Comparison of ENCODE assay signal across 13 cellular contexts in the genomic region with DNA sequence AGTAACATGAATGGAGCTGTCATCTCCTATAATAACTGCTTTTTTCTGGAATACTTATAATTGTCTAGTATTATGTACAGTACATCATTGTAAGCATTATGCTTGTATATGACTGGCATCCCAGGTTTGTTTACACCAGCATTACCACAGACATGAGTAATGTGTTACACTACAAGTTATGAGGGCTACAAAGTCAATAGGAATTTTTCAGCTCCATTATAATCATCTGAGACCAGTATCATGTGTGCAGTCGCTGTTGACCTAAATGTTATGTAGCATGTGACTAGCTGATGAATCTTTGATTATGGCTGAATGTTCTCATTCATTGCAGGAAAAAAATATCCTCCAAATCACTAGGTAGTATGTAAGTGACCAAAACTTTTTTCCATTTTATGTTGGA. TPM values are rescaled to one million over a fixed set of nuclear protein-coding genes. Genes with fewer than 3 reads are reported as not detected.
A peak's percentile ranks its signal among the peaks of the same experiment; 100 is the strongest.
DNase-seq lines count a peak whose midpoint lies in the region; ATAC-seq and TF ChIP-seq lines count a peak whose summit lies in the region.
"Had no signal": no experiment of that assay in that cellular context is flagged by ENCODE, and none has a peak within 500 bp of the region (broad histone marks: within the 10 kb centered on the region; RNA-seq: fewer than 3 reads in every experiment).

No MANE protein-coding gene starts in this region.

- H3K36me3 ChIP-seq in CD8-positive, alpha-beta T cell (ENCODE audit: insufficient read depth, low read length), result peaks cover 7% of the 10 kb centered on the region
- peaks cover 2% of the 10 kb centered on the region for H3K36me3 ChIP-seq in IMR-90 (ENCODE audit: control insufficient read depth, insufficient read depth, low read length)

- no peak for ATAC-seq in CD8-positive, alpha-beta T cell
- peak; percentile 20 for ATAC-seq in IMR-90 (ENCODE audit: low read depth)
- ATAC-seq in naive B cell (ENCODE audit: low read depth in 2 of 2), result no peak
- no peak for ATAC-seq in GM18873 (IDR thresholded peaks at IDR 0.05; ENCODE audit: low FRiP score, unreplicated experiment)
- no peak for ATAC-seq in left lobe of liver
- ATAC-seq in activated CD4-positive, alpha-beta T cell treated with anti-CD3 and anti-CD28 coated beads for 36 hours, result no peak
- ATAC-seq in HG03520 (IDR thresholded peaks at IDR 0.05; ENCODE audit: unreplicated experiment), result no peak

- H3K9me3 Mint-ChIP-seq in CD8-positive, alpha-beta T cell, result no peaks in the 10 kb centered on the region
- H3K9me3 Mint-ChIP-seq in naive B cell, result no peaks in the 10 kb centered on the region
- no peaks in the 10 kb centered on the region for H3K9me3 Mint-ChIP-seq in activated CD4-positive, alpha-beta T cell treated with anti-CD3 and anti-CD28 coated beads for 36 hours (ENCODE audit: low read depth)

- no peak overlapping the region for H3K56ac ChIP-seq in IMR-90 (ENCODE audit: extremely low read depth, insufficient read depth, low read length)

- H3K27ac Mint-ChIP-seq in CD8-positive, alpha-beta T cell, result no peak overlapping the region
- no peak overlapping the region for H3K27ac Mint-ChIP-seq in naive B cell
- H3K27ac Mint-ChIP-seq in activated CD4-positive, alpha-beta T cell treated with anti-CD3 and anti-CD28 coated beads for 36 hours, result no peak overlapping the region

- H2BK5ac ChIP-seq in IMR-90 (ENCODE audit: low read depth, low read length, poor library complexity, severe bottlenecking), result peak overlapping the region; percentile 72

- H2AFZ ChIP-seq in IMR-90 (replicated peaks; ENCODE audit: low read length, poor library complexity), result no peak overlapping the region

- no TSS peak for BruUV-seq in IMR-90 (replicated peaks; lab: Mats Ljungman, UMichigan)

- H2BK15ac ChIP-seq in IMR-90 (ENCODE audit: low read depth, low read length), result no peak overlapping the region

- WGBS in IMR-90 (ENCODE audit: extremely low coverage in 2 of 2, insufficient read length in 1 of 2), 2 experiments, result no CpG with 5 or more reads among the region's 1 CpG

- CTCF ChIA-PET in CD8-positive, alpha-beta T cell (lab: Charles Lee), result no interaction called here
- CTCF ChIA-PET in IMR-90 (lab: Yijun Ruan, JAX), result interaction anchor here (0.8 to 1.0 kb wide), 2 partner anchors 10 to 32 kb away, joined by 3 read pairs; no protein-coding TSS in a partner anchor
- CTCF ChIA-PET in activated CD4-positive, alpha-beta T cell treated with anti-CD3 and anti-CD28 coated beads for 36 hours (lab: Charles Lee), result no interaction called here

- DNase-seq in CD8-positive, alpha-beta T cell, result no peak
- DNase-seq in IMR-90 (peak; percentile 94), amniotic stem cell (lab: John Stamatoyannopoulos, UW) (peak; percentile 22), naive B cell (no peak), left lobe of liver (ENCODE audit: low spot score) (no peak)
- no peak for DNase-seq in activated CD4-positive, alpha-beta T cell treated with anti-CD3 and anti-CD28 coated beads for 36 hours
- DNase-seq: activated CD8-positive, alpha-beta memory T cell treated with anti-CD3 and anti-CD28 coated beads, Interleukin-2, amount 50 U/mL, for 48 hours; effector CD8-positive, alpha-beta T cell; GF-D8; posterior cingulate gyrus; SIG-M5 had no signal

- H3K23ac ChIP-seq in IMR-90 (ENCODE audit: low read depth, low read length), result no peak overlapping the region

- POLR2A ChIA-PET in CD8-positive, alpha-beta T cell (lab: Charles Lee), result interaction anchor here (1.0 to 1.4 kb wide), 2 partner anchors 9 to 11 kb away, joined by 3 to 6 read pairs; no protein-coding TSS in a partner anchor
- POLR2A ChIA-PET in IMR-90 (lab: Charles Lee; ENCODE audit: unreplicated experiment), result interaction anchor here (0.5 kb wide), 1 partner anchor 142 kb away, joined by 3 read pairs; no protein-coding TSS in a partner anchor
- POLR2A ChIA-PET in activated CD4-positive, alpha-beta T cell treated with anti-CD3 and anti-CD28 coated beads for 36 hours (lab: Charles Lee), result interaction anchor here (0.6 kb wide), 1 partner anchor 22 kb away, joined by 3 read pairs; no protein-coding TSS in a partner anchor

- TF ChIP-seq RAD21 in IMR-90 (IDR thresholded peaks at IDR 0.05; ENCODE audit: low read length), result no peak

- no peaks in the 10 kb centered on the region for H3K27me3 Mint-ChIP-seq in CD8-positive, alpha-beta T cell (ENCODE audit: low read depth)
- no peaks in the 10 kb centered on the region for H3K27me3 Mint-ChIP-seq in naive B cell
- H3K27me3 Mint-ChIP-seq in activated CD4-positive, alpha-beta T cell treated with anti-CD3 and anti-CD28 coated beads for 36 hours, result no peaks in the 10 kb centered on the region

- H3K4me3 ChIP-seq in CD8-positive, alpha-beta T cell (ENCODE audit: low read depth, low read length), result no peak overlapping the region
- H3K4me3 ChIP-seq in IMR-90 (ENCODE audit: insufficient read depth, low read depth, low read length), result no peak overlapping the region

- TF ChIP-seq CTCF in CD8-positive, alpha-beta T cell (IDR thresholded peaks at IDR 0.05), result no peak
- no peak for TF ChIP-seq CTCF in IMR-90 (conservative IDR thresholded peaks at IDR 0.05; ENCODE audit: low read depth, low read length)

- peaks cover 54% of the 10 kb centered on the region for H3K4me1 Mint-ChIP-seq in CD8-positive, alpha-beta T cell (ENCODE audit: low read depth)
- H3K4me1 Mint-ChIP-seq in naive B cell, result peaks cover 22 to 40% (median 36%) of the 10 kb centered on the region in 3 donors
- peaks cover 42% of the 10 kb centered on the region for H3K4me1 Mint-ChIP-seq in activated CD4-positive, alpha-beta T cell treated with anti-CD3 and anti-CD28 coated beads for 36 hours

- no peak overlapping the region for H3K14ac ChIP-seq in IMR-90 (replicated peaks; ENCODE audit: low read depth, low read length)

- H3K4me1 ChIP-seq in CD8-positive, alpha-beta T cell (ENCODE audit: insufficient read depth, low read length), result peaks cover 31% of the 10 kb centered on the region
- peaks cover 4% of the 10 kb centered on the region for H3K4me1 ChIP-seq in IMR-90 (ENCODE audit: control insufficient read depth, insufficient read depth, low read length)

- no peak overlapping the region for H2BK120ac ChIP-seq in IMR-90 (ENCODE audit: low read depth, low read length)

- intact Hi-C loops in CD8-positive, alpha-beta T cell (cut with DNase I, micrococcal nuclease), result loop anchor here (5.0 to 10.0 kb wide), 13 partner anchors 289 to 1789 kb away; a partner anchor contains a TSS
- intact Hi-C loops in IMR-90 (cut with micrococcal nuclease), result loop anchor here (5.0 to 10.0 kb wide), 2 partner anchors 451 to 864 kb away; a partner anchor contains a TSS
- intact Hi-C loops in activated CD4-positive, alpha-beta T cell treated with anti-CD3 and anti-CD28 coated beads for 36 hours (cut with DNase I, micrococcal nuclease), result loop anchor here (5.0 to 10.0 kb wide), 8 partner anchors 106 to 864 kb away; a partner anchor contains a TSS

- TF ChIP-seq POLR2A in IMR-90 (IDR thresholded peaks at IDR 0.05; ENCODE audit: low read depth, low read length), result no peak

- H3K4me2 ChIP-seq in IMR-90 (ENCODE audit: low read depth, low read length), result peak overlapping the region; percentile 52

- no peak overlapping the region for H3K4ac ChIP-seq in IMR-90 (ENCODE audit: low read depth, low read length)

- H4K8ac ChIP-seq in IMR-90 (ENCODE audit: low read depth in 2 of 2, low read length in 2 of 2), result no peak overlapping the region

- H2BK20ac ChIP-seq in IMR-90 (ENCODE audit: low read depth, low read length), result no peak overlapping the region

- peaks cover 3% of the 10 kb centered on the region; the same call in 1 of the 2 replicates for H3K9me1 ChIP-seq in IMR-90 (ENCODE audit: insufficient read depth, low read length)

- in situ Hi-C loops in IMR-90 (cut with MboI; ENCODE audit: low sequenced_read_pairs), result no loop called here

- no peak overlapping the region for H4K5ac ChIP-seq in IMR-90 (ENCODE audit: low read depth, low read length)

- no peak overlapping the region for H2AK9ac ChIP-seq in IMR-90 (replicated peaks; ENCODE audit: low read depth, low read length, poor library complexity)

- peaks cover 23% of the 10 kb centered on the region for H3K36me3 Mint-ChIP-seq in CD8-positive, alpha-beta T cell
- H3K36me3 Mint-ChIP-seq in naive B cell, result peaks cover 4 to 8% of the 10 kb centered on the region in 2 donors
- peaks cover 12% of the 10 kb centered on the region for H3K36me3 Mint-ChIP-seq in activated CD4-positive, alpha-beta T cell treated with anti-CD3 and anti-CD28 coated beads for 36 hours (ENCODE audit: low read depth)

- no peak overlapping the region for H4K91ac ChIP-seq in IMR-90 (ENCODE audit: insufficient read depth, low read depth, low read length)

- H3K4me3 Mint-ChIP-seq in CD8-positive, alpha-beta T cell, result peak overlapping the region; percentile 38
- peak overlapping the region in 5 of 8 donors; percentile 30 to 91 (median 51) for H3K4me3 Mint-ChIP-seq in naive B cell
- no peak overlapping the region for H3K4me3 Mint-ChIP-seq in activated CD4-positive, alpha-beta T cell treated with anti-CD3 and anti-CD28 coated beads for 36 hours

- dilution Hi-C loops in IMR-90 (cut with HindIII; ENCODE audit: low sequenced_read_pairs, unreplicated experiment), result no loop called here

- no peak overlapping the region for H3K18ac ChIP-seq in IMR-90 (ENCODE audit: low read depth, low read length)

- H3K27ac ChIP-seq in CD8-positive, alpha-beta T cell (ENCODE audit: low read depth, low read length), result no peak overlapping the region
- no peak overlapping the region for H3K27ac ChIP-seq in IMR-90 (ENCODE audit: insufficient read depth, low read length)

- H4K20me1 ChIP-seq in IMR-90 (ENCODE audit: insufficient read depth, low read length), result no peaks in the 10 kb centered on the region

- H2AK5ac ChIP-seq in IMR-90 (ENCODE audit: low read depth, low read length), result no peak overlapping the region

- H3K9ac ChIP-seq in IMR-90 (ENCODE audit: low read depth, low read length), result no peak overlapping the region

- no peaks in the 10 kb centered on the region for H3K9me3 ChIP-seq in CD8-positive, alpha-beta T cell (ENCODE audit: low read length)
- H3K9me3 ChIP-seq in IMR-90 (ENCODE audit: control insufficient read depth, insufficient read depth, low read length), result no peaks in the 10 kb centered on the region

- peaks cover 16 to 60% of the 10 kb centered on the region in 2 experiments for H3K79me1 ChIP-seq in IMR-90 (ENCODE audit: low read depth in 1 of 2, low read length in 2 of 2)

- H3K27me3 ChIP-seq in CD8-positive, alpha-beta T cell (ENCODE audit: insufficient read depth, low read length), result no peaks in the 10 kb centered on the region
- H3K27me3 ChIP-seq in IMR-90 (ENCODE audit: control insufficient read depth, insufficient read depth, low read length), result no peaks in the 10 kb centered on the region

TF ChIP-seq in IMR-90, 13 proteins besides CTCF, POLR2A, EP300 and RAD21 (continues in another document):
- no peak for TF ChIP-seq NFE2L2 (IDR thresholded peaks at IDR 0.05; ENCODE audit: low read depth, low read length)
- TF ChIP-seq CHD1 (IDR thresholded peaks at IDR 0.05; ENCODE audit: low read depth, low read length), result no peak

RNA-seq across cellular contexts. Expression of a gene that starts 2.2 kb away (rescaled TPM):
- 10 to 100 TPM; 14.6 to 15.3 TPM for total RNA-seq in CD8-positive, alpha-beta T cell
- total RNA-seq in IMR-90 (2012; rRNA removed), result 24.6 and 41.1 TPM in 2 replicates
- polyA plus RNA-seq in IMR-90 (2012; rRNA removed), result 16.9 and 20.4 TPM in 2 replicates
- polyA plus RNA-seq in IMR-90 (2012; cell fraction: cytosol; rRNA removed), result 2.6 and 2.9 TPM in 2 replicates
- 5.7 and 21.7 TPM in 2 replicates for polyA plus RNA-seq in IMR-90 (2012; cell fraction: nucleus; rRNA removed; ENCODE audit: low replicate concordance)
- polyA plus RNA-seq in naive B cell (ENCODE audit: low read depth in 6 of 6), result 10 to 100 TPM; 12.1 to 34.3 (median 17.5) TPM
- total RNA-seq in left lobe of liver, result 12.2 TPM
- 10 to 100 TPM; 44.3 to 45.5 TPM for total RNA-seq in activated CD4-positive, alpha-beta T cell treated with anti-CD3 and anti-CD28 coated beads for 36 hours

Comparison
In these comparisons a context has a peak if more than half of its experiments do, and no peak if none do; other contexts are left out.
1. DNase-seq: peak in IMR-90 (single experiment) and amniotic stem cell (single experiment); none in CD8-positive, alpha-beta T cell (0 of 7), naive B cell (single experiment), left lobe of liver (single experiment) and activated CD4-positive, alpha-beta T cell treated with anti-CD3 and anti-CD28 coated beads for 36 hours (single experiment).